10 cellular contexts compared by ENCODE assay signal in the genomic region with DNA sequence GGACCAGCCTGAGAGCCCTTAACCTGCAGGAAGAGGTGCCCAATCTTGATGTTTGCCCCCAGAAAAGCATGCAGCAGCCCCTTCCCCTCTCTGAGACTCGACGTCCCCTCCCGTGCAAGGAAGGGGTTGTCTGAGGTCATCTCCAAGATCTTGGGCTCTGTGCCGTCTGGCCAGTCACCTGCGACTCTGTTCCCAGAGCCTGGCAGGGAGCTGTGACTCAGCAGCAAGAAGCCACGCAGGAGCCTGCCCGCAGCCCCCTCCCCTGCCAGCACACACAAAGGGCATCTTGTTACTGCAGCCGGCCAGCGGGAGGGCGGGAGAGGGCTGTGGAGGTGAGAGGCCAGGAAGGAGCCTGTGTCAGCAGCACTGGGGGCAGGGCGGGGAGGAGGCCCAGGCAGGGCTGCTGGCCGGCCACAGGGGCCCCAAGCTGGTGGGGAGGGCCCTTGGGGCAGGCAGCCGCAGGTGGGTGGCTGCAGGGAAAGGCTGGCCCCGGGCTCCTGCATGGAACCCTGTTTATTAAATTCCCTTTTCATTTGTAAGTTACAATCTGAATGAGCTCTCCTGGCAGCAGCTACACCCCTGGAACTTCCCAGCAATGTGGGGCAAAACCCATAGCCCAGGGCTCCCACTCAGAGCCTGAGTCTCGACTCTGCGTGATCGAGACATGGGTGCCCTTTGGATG.
A peak's percentile ranks its signal among the peaks of the same experiment; 100 is the strongest.
DNase-seq lines count a peak whose midpoint lies in the region; ATAC-seq and TF ChIP-seq lines count a peak whose summit lies in the region.
"Had no signal": no experiment of that assay in that cellular context is flagged by ENCODE, and none has a peak within 500 bp of the region (broad histone marks: within the 10 kb centered on the region; RNA-seq: fewer than 3 reads in every experiment).

No MANE protein-coding gene starts in this region.

- H3K4me3 ChIP-seq in HCT116 (replicated peaks in 1 of 2; ENCODE audit: low read depth in 1 of 2, low read length in 2 of 2) = peak overlapping the region; percentile 9 to 35
- H3K4me3 ChIP-seq in fibroblast of mammary gland (ENCODE audit: control insufficient read depth, low read depth, low read length) = no peak overlapping the region
- H3K4me3 ChIP-seq: lung had no signal

- H3K27ac ChIP-seq in HCT116 (ENCODE audit: low read depth, low read length) = peak overlapping the region; percentile 45

- H3K36me3 ChIP-seq in HCT116 (ENCODE audit: control insufficient read depth in 1 of 2, insufficient read depth in 2 of 2, low read length in 2 of 2) = no peaks in the 10 kb centered on the region

- peak overlapping the region; percentile 58 for H3K9ac ChIP-seq in HCT116 (ENCODE audit: low read length)

- H3K9me2 ChIP-seq in HCT116 (ENCODE audit: insufficient read depth) = no peaks in the 10 kb centered on the region

- peak overlapping the region; percentile 74 for H3K4me2 ChIP-seq in HCT116 (ENCODE audit: low read length)

- no peak for TF ChIP-seq RAD21 in HCT116 (IDR thresholded peaks at IDR 0.05; ENCODE audit: low read depth)

- no peak overlapping the region for H2AFZ ChIP-seq in HCT116 (ENCODE audit: low read depth, low read length, poor library complexity, severe bottlenecking)

- TF ChIP-seq POLR2A in HCT116 (IDR thresholded peaks at IDR 0.05; ENCODE audit: borderline replicate concordance, extremely low read depth, insufficient read depth, insufficient read length) = no peak

- no peaks in the 10 kb centered on the region for H4K20me1 ChIP-seq in HCT116 (ENCODE audit: insufficient read depth)

- no TSS peak for BruUV-seq in HCT116 (replicated peaks; lab: Mats Ljungman, UMichigan)

- peak; percentile 81 for DNase-seq in HCT116 (ENCODE audit: low read depth, low spot score)
- DNase-seq in RPMI7951 (ENCODE audit: low read depth) = peak; percentile 88
- peak; percentile 33 for DNase-seq in fibroblast of mammary gland (ENCODE audit: low read depth)
- DNase-seq in putamen (ENCODE audit: low spot score) = peak; percentile 75
- no peak for DNase-seq in activated CD8-positive, alpha-beta memory T cell treated with anti-CD3 and anti-CD28 coated beads, Interleukin-2, amount 50 U/mL, for 48 hours
- DNase-seq: activated CD4-positive, alpha-beta T cell treated with anti-CD3 and anti-CD28 coated beads for 48 hours had no signal

- no peaks in the 10 kb centered on the region for H3K9me3 ChIP-seq in HCT116 (ENCODE audit: control insufficient read depth in 1 of 2, insufficient read depth in 1 of 2, low read depth in 1 of 2, low read length in 2 of 2)

- no peaks in the 10 kb centered on the region for H3K79me2 ChIP-seq in HCT116 (ENCODE audit: insufficient read depth, low read length)

- intact Hi-C loops in HCT116 (cut with micrococcal nuclease) = no loop called here

- CTCF ChIA-PET in HCT116 (lab: Charles Lee) = interaction anchor here (2.3 kb wide), 1 partner anchor 10 kb away, joined by 9 read pairs; no protein-coding TSS in a partner anchor

- peaks cover 25 to 71% of the 10 kb centered on the region in 2 experiments for H3K4me1 ChIP-seq in HCT116 (ENCODE audit: control insufficient read depth in 1 of 2, insufficient read depth in 2 of 2, low read length in 2 of 2)

- H3K27me3 ChIP-seq in HCT116 (ENCODE audit: insufficient read depth, low read length) = no peaks in the 10 kb centered on the region

- POLR2A ChIA-PET in HCT116 (lab: Charles Lee) = interaction anchor here (1.5 to 3.3 kb wide), 2 partner anchors 8 to 10 kb away, joined by 7 to 20 read pairs; no protein-coding TSS in a partner anchor

- TF ChIP-seq CTCF in HCT116 (IDR thresholded peaks at IDR 0.05 in 2 of 3, conservative IDR thresholded peaks at IDR 0.05 in 1 of 3; ENCODE audit: borderline replicate concordance in 1 of 3, insufficient read depth in 1 of 3, low read depth in 2 of 3, low read length in 2 of 3) = no peak
- no peak for TF ChIP-seq CTCF in fibroblast of mammary gland (conservative IDR thresholded peaks at IDR 0.05; ENCODE audit: control insufficient read depth, insufficient read depth, low read depth, low read length)

- ATAC-seq in HCT116 (peak; percentile 88), GM21723 (IDR thresholded peaks at IDR 0.05; ENCODE audit: unreplicated experiment) (no peak), GM19463 (IDR thresholded peaks at IDR 0.05; ENCODE audit: unreplicated experiment) (no peak), HG03432 (IDR thresholded peaks at IDR 0.05; ENCODE audit: unreplicated experiment) (no peak)

- RAD21 ChIA-PET in HCT116 (lab: Charles Lee; ENCODE audit: low non-redundant PET in 1 of 2, low total read pairs in 2 of 2, uncharacterized antibody in 2 of 2, unreplicated experiment in 2 of 2) = no interaction called here

TF ChIP-seq in HCT116, 20 proteins besides CTCF, POLR2A, EP300 and RAD21:
- TF ChIP-seq POLR2AphosphoS5 (IDR thresholded peaks at IDR 0.05; ENCODE audit: low read depth, low read length) (peak; percentile 55), EZH2phosphoT487 (IDR thresholded peaks at IDR 0.05; ENCODE audit: borderline replicate concordance) (no peak), TCF7L2 (IDR thresholded peaks at IDR 0.05; ENCODE audit: borderline replicate concordance, extremely low read depth, insufficient read depth, insufficient read length) (peak; percentile 46), ELF1 (IDR thresholded peaks at IDR 0.05; ENCODE audit: borderline replicate concordance, low read depth) (no peak)
